8 cellular contexts compared by ENCODE assay signal in the genomic region with DNA sequence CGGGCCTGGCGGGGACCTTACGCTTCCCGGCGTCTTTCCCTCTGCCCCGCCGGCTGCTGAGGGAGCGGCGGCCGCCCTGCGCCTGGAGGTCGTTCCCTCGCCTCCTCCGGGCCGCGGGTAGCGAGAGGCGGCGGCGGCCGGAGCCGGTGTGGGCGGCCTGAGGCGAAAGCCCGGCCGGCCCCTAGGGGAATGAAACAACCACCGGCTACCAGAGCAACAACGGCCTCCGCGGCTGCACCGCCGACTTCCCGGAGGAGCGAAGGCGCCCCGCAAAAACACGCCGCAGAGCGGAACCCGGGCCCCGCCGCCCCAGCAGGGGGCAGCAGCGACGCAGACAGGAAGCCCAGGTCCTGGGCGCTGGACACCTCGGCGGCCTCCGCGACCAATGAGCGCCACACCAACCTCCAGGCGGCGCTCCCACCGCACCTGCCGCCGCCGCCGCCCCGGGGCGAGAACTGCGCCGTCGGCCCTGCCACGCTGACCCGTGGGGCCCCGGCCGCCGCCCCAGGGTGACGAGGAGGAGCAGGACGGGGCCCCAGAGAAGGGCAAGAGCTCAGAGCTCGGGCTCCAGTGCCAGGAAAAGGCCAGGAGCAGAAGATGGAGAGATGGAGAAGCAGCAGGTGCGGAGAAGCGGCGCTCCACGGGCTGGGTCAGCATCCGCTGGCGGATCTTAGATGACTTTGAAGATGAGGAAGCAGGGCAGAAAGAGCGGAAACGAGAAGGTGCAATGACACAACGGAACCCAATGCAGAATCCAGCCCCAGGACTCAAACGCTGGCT. TPM values are rescaled to one million over a fixed set of nuclear protein-coding genes. Genes with fewer than 3 reads are reported as not detected.
DNase-seq lines count a peak whose midpoint lies in the region; ATAC-seq and TF ChIP-seq lines count a peak whose summit lies in the region.

No MANE protein-coding gene starts in this region.

- peak; percentile 97 for ATAC-seq in GM21723 (IDR thresholded peaks at IDR 0.05; ENCODE audit: unreplicated experiment)

- H3K4me1 ChIP-seq in tibial nerve, result peaks cover 0 to 11% (median 2%) of the 10 kb centered on the region in 4 donors

- CTCF ChIA-PET in activated naive CD4-positive, alpha-beta T cell treated with anti-CD3 and anti-CD28 coated beads, Interleukin-2, amount 10 ng/mL, durations not matched to agents 7 days and 5 days (lab: Charles Lee), result interaction anchor here (0.6 to 3.5 kb wide), 6 partner anchors 56 to 419 kb away, joined by 4 to 64 read pairs (median 6); no protein-coding TSS in a partner anchor

- H3K9me3 ChIP-seq in tibial nerve, result no peaks in the 10 kb centered on the region

- peak overlapping the region in 3 of 4 donors; percentile 45 to 77 (median 76) for H3K27ac ChIP-seq in tibial nerve

- DNase-seq in ELR (ENCODE audit: low read depth) (peak; percentile 79), SK-MEL-5 (ENCODE audit: low read depth, low spot score) (peak; percentile 73), glutamatergic neuron (peak; percentile 94), osteocyte (ENCODE audit: extremely low spot score, unreplicated experiment) (peak; percentile 93), tibial nerve (ENCODE audit: low spot score in 2 of 2) (peak; percentile 31 to 66)
- DNase-seq in Jurkat, Clone E6-1 (ENCODE audit: low read depth, low spot score), result peak; percentile 32
- peak; percentile 79 for DNase-seq in activated naive CD4-positive, alpha-beta T cell treated with anti-CD3 and anti-CD28 coated beads, Interleukin-2, amount 10 ng/mL, durations not matched to agents 7 days and 5 days

- H3K27me3 ChIP-seq in tibial nerve, result no peaks in the 10 kb centered on the region

- no peaks in the 10 kb centered on the region for H3K9me3 Mint-ChIP-seq in activated naive CD4-positive, alpha-beta T cell treated with anti-CD3 and anti-CD28 coated beads, Interleukin-2, amount 10 ng/mL, durations not matched to agents 7 days and 5 days
- H3K9me3 Mint-ChIP-seq in glutamatergic neuron (ENCODE audit: unreplicated experiment) (peaks cover 3% of the 10 kb centered on the region), osteocyte (ENCODE audit: unreplicated experiment) (no peaks in the 10 kb centered on the region)

- H3K27me3 Mint-ChIP-seq in activated naive CD4-positive, alpha-beta T cell treated with anti-CD3 and anti-CD28 coated beads, Interleukin-2, amount 10 ng/mL, durations not matched to agents 7 days and 5 days, result peaks cover 35% of the 10 kb centered on the region
- H3K27me3 Mint-ChIP-seq in glutamatergic neuron (ENCODE audit: unreplicated experiment) (peaks cover 4% of the 10 kb centered on the region), osteocyte (ENCODE audit: unreplicated experiment) (peaks cover 47% of the 10 kb centered on the region)

- peak; percentile 98 for TF ChIP-seq CTCF in glutamatergic neuron (IDR thresholded peaks at IDR 0.05; ENCODE audit: partially characterized antibody, unreplicated experiment)
- TF ChIP-seq CTCF in osteocyte (IDR thresholded peaks at IDR 0.05), result peak; percentile 100
- TF ChIP-seq CTCF in tibial nerve (IDR thresholded peaks at IDR 0.05), result peak; percentile 68 to 93 (median 92)

- TF ChIP-seq EP300 in tibial nerve (IDR thresholded peaks at IDR 0.05), result no peak

- in situ Hi-C loops in SK-MEL-5 (cut with HindIII; ENCODE audit: low pct_unique_long_range_greater_than_20kb, low sequenced_read_pairs), result no loop called here

- peaks cover 7% of the 10 kb centered on the region for H3K4me1 Mint-ChIP-seq in activated naive CD4-positive, alpha-beta T cell treated with anti-CD3 and anti-CD28 coated beads, Interleukin-2, amount 10 ng/mL, durations not matched to agents 7 days and 5 days
- no peaks in the 10 kb centered on the region for H3K4me1 Mint-ChIP-seq in glutamatergic neuron (ENCODE audit: low read depth, unreplicated experiment)
- peaks cover 5% of the 10 kb centered on the region for H3K4me1 Mint-ChIP-seq in osteocyte (ENCODE audit: unreplicated experiment)

- H3K4me3 Mint-ChIP-seq in activated naive CD4-positive, alpha-beta T cell treated with anti-CD3 and anti-CD28 coated beads, Interleukin-2, amount 10 ng/mL, durations not matched to agents 7 days and 5 days, result peak overlapping the region; percentile 62
- H3K4me3 Mint-ChIP-seq in glutamatergic neuron (ENCODE audit: unreplicated experiment) (peak overlapping the region; percentile 86), osteocyte (ENCODE audit: unreplicated experiment) (peak overlapping the region; percentile 72)

- no peaks in the 10 kb centered on the region for H3K36me3 Mint-ChIP-seq in activated naive CD4-positive, alpha-beta T cell treated with anti-CD3 and anti-CD28 coated beads, Interleukin-2, amount 10 ng/mL, durations not matched to agents 7 days and 5 days
- H3K36me3 Mint-ChIP-seq in glutamatergic neuron (ENCODE audit: unreplicated experiment) (no peaks in the 10 kb centered on the region), osteocyte (ENCODE audit: unreplicated experiment) (no peaks in the 10 kb centered on the region)

- H3K27ac Mint-ChIP-seq in activated naive CD4-positive, alpha-beta T cell treated with anti-CD3 and anti-CD28 coated beads, Interleukin-2, amount 10 ng/mL, durations not matched to agents 7 days and 5 days, result peak overlapping the region; percentile 20
- H3K27ac Mint-ChIP-seq in glutamatergic neuron (ENCODE audit: unreplicated experiment) (no peak overlapping the region), osteocyte (ENCODE audit: unreplicated experiment) (no peak overlapping the region)

- H3K4me3 ChIP-seq in Jurkat, Clone E6-1 (ENCODE audit: low read length), result peak overlapping the region; percentile 55
- peak overlapping the region; percentile 48 to 73 (median 58) for H3K4me3 ChIP-seq in tibial nerve

- H3K36me3 ChIP-seq in tibial nerve, result no peaks in the 10 kb centered on the region

- WGBS in tibial nerve, 2 donors, result 6 to 12% methylated on average over 30 to 58 of the region's 80 CpGs

- TF ChIP-seq POLR2A in tibial nerve (IDR thresholded peaks at IDR 0.05), result no peak

RNA-seq across cellular contexts. Expression of a gene that starts 10.4 kb away (rescaled TPM):
- not detected for polyA plus RNA-seq in Jurkat, Clone E6-1 (2012; ENCODE audit: insufficient read depth, insufficient read length)
- not detected in 2 replicates for total RNA-seq in SK-MEL-5 (2014; rRNA removed; shearing (Covaris generic))
- polyA plus RNA-seq in SK-MEL-5 (2015; cell fraction: cytosol; rRNA removed), result not detected in 2 replicates
- not detected in 2 replicates for polyA plus RNA-seq in SK-MEL-5 (2015; cell fraction: nucleus; rRNA removed)
- total RNA-seq in glutamatergic neuron (ENCODE audit: unreplicated experiment) (not detected), osteocyte (not detected in 2 replicates), tibial nerve (not detected)

Comparison
In these comparisons a context has a peak if more than half of its experiments do, and no peak if none do; other contexts are left out.
1. Peak in every context shown above with its lines: DNase-seq, ATAC-seq, H3K4me3 ChIP-seq and H3K27ac ChIP-seq.
2. DNase-seq: peak in every context shown above with its lines; median percentile 94 in glutamatergic neuron; 93 in osteocyte; 79 in ELR; 79 in activated naive CD4-positive, alpha-beta T cell treated with anti-CD3 and anti-CD28 coated beads, Interleukin-2, amount 10 ng/mL, durations not matched to agents 7 days and 5 days; 73 in SK-MEL-5; 48 in tibial nerve; 32 in Jurkat, Clone E6-1.